1 cellular context compared by ENCODE assay signal in the genomic region with DNA sequence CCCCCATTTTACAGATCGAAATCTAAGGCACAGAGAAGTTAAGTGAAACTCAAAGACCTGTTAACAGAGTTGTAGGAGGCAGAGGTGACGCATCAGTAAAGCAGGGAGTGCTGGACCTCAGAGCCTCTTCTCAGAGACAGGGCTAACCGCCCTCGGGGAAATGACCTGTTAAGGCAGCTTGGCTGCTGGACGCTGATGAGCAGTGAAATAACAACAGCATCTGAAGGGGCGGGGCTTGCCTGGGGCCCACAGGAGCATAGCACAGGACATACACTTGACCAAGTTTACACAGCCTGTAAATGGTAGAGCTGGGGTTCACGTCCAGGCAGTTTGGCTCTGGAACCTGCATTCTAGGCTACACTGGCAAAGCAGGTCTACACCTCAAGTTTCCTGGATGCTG.
TF ChIP-seq lines count a peak whose summit lies in the region.

No MANE protein-coding gene starts in this region.

TF ChIP-seq in HEK293, 187 proteins besides CTCF, POLR2A, EP300 and RAD21 (continued from another document):
- TF ChIP-seq, protein P1, sequence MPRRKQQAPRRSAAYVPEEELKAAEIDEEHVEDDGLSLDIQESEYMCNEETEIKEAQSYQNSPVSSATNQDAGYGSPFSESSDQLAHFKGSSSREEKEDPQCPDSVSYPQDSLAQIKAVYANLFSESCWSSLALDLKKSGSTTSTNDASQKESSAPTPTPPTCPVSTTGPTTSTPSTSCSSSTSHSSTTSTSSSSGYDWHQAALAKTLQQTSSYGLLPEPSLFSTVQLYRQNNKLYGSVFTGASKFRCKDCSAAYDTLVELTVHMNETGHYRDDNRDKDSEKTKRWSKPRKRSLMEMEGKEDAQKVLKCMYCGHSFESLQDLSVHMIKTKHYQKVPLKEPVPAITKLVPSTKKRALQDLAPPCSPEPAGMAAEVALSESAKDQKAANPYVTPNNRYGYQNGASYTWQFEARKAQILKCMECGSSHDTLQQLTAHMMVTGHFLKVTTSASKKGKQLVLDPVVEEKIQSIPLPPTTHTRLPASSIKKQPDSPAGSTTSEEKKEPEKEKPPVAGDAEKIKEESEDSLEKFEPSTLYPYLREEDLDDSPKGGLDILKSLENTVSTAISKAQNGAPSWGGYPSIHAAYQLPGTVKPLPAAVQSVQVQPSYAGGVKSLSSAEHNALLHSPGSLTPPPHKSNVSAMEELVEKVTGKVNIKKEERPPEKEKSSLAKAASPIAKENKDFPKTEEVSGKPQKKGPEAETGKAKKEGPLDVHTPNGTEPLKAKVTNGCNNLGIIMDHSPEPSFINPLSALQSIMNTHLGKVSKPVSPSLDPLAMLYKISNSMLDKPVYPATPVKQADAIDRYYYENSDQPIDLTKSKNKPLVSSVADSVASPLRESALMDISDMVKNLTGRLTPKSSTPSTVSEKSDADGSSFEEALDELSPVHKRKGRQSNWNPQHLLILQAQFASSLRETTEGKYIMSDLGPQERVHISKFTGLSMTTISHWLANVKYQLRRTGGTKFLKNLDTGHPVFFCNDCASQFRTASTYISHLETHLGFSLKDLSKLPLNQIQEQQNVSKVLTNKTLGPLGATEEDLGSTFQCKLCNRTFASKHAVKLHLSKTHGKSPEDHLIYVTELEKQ (tag by site-specific recombination; IDR thresholded peaks at IDR 0.05; ENCODE audit: borderline replicate concordance) = no peak
